10 cellular contexts compared by ENCODE assay signal in the genomic region with DNA sequence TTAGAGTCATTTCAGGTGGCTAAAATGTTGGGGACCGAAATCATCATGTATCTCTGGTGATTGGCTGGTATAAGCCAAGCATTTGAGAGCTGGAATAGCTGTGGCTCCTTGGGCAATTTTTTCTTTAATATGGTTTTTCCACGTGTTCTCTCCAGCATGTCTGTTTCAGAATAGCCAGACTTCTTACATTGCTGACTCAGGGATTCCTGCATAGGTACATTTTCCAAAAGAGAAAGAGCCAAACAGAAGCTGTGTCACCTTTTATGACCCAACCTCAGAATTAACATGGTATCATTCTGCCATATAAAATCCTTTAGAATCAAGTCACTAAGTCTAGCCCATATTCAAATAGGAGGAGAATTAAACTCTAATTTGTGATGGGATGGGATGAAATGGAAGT.
"Had no signal": no experiment of that assay in that cellular context is flagged by ENCODE, and none has a peak within 500 bp of the region (broad histone marks: within the 10 kb centered on the region; RNA-seq: fewer than 3 reads in every experiment).

No MANE protein-coding gene starts in this region.

- H2AFZ ChIP-seq: GM23248 had no signal

- FAIRE-seq: H54, HTR-8/SVneo had no signal

- H3K4me2 ChIP-seq: KMS-11 had no signal

- H3K9ac ChIP-seq: GM23248, KMS-11 had no signal

- DNase-seq: GM23248, GOT3, H9, HCEC 1CT, HFFc6, Karpas-422, KBM-7 had no signal

- H3K27ac ChIP-seq: GM23248, KMS-11 had no signal

- H3K4me3 ChIP-seq: GM23248 had no signal
